In genomic region chr9:76866689-76867088, GRCh38 we compare ENCODE assay signal across 1 cellular context.
TF ChIP-seq lines count a peak whose summit lies in the region.

No MANE protein-coding gene starts in this region.

TF ChIP-seq in HCT116, 20 proteins besides CTCF, POLR2A, EP300 and RAD21 (continued from another document):
- TF ChIP-seq ZBTB33 (IDR thresholded peaks at IDR 0.05; ENCODE audit: extremely low read depth, insufficient replicate concordance, low read length) = no peak
